In the genomic region with DNA sequence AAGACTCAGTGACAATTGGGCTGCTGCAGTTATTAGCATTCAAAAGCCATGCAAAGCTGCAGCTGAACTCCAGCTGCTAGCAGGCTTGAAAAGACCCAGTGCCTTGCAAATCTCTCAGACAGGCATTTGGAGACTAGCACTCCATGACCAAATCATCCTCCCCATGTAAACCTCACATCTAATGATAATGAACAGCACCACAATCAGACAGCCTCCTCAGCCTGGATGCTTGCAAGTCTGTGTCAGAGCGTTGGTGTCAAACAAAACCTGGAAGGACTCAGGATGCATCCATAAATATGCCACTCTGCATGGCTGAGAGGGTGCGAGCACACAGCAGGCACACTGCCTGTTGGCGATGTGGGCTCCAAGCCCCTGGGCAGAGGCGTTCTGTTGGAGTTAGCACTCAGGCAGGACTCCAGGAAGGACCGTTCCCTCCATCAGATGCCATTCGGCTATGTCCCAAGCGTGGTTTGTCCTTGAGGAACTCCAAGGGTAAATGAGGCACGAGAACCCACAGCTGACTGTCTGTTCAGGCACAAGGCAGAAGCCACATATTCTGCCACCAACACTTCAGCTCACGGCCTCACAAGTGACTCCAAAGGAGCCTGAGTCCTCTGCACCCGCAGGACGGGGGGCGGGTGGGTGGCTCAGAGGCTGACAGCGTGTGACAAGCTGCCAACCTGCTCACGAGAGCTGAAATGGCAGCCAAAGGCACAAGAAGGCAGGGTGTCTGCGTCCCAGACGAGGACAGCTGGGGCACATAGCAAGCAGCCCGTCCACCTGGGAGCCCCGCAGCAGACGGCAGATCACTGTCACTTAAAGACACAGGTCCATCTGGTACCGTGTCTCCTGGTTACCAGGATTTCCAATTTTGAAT, we compare ENCODE assay signal across 16 cellular contexts.
A peak's percentile ranks its signal among the peaks of the same experiment; 100 is the strongest.
DNase-seq lines count a peak whose midpoint lies in the region; ATAC-seq and TF ChIP-seq lines count a peak whose summit lies in the region.
"Had no signal": no experiment of that assay in that cellular context is flagged by ENCODE, and none has a peak within 500 bp of the region (broad histone marks: within the 10 kb centered on the region; RNA-seq: fewer than 3 reads in every experiment).

No MANE protein-coding gene starts in this region.

- no peaks in the 10 kb centered on the region for H3K4me1 ChIP-seq in foreskin keratinocyte
- H3K4me1 ChIP-seq: colonic mucosa, parathyroid adenoma, Peyer's patch had no signal

- intact Hi-C loops in left ventricle myocardium superior (cut with micrococcal nuclease): no loop called here

- peak overlapping the region; percentile 73 for H3K27ac ChIP-seq in angular gyrus (ENCODE audit: low read depth, low read length)
- no peak overlapping the region for H3K27ac ChIP-seq in foreskin keratinocyte
- H3K27ac ChIP-seq: colonic mucosa, parathyroid adenoma, Peyer's patch, SK-N-MC had no signal

- ATAC-seq in left ventricle myocardium superior (peak; percentile 93), foreskin keratinocyte (no peak), GM21526 (IDR thresholded peaks at IDR 0.05; ENCODE audit: low FRiP score, unreplicated experiment) (no peak), GM21786 (IDR thresholded peaks at IDR 0.05; ENCODE audit: unreplicated experiment) (no peak)

- no peak for TF ChIP-seq CTCF in foreskin keratinocyte (conservative IDR thresholded peaks at IDR 0.05)

- H3K27me3 ChIP-seq in foreskin keratinocyte: no peaks in the 10 kb centered on the region
- H3K27me3 ChIP-seq: BE2C, colonic mucosa, MG63, Peyer's patch had no signal

- DNase-seq in NCI-H345 (lab: John Stamatoyannopoulos, UW) (peak; percentile 14), NCI-H345 treated with DMSO at 0.1 percent for 48 hours (lab: John Stamatoyannopoulos, UW; ENCODE audit: unreplicated experiment) (no peak), left ventricle myocardium superior (peak; percentile 48), occipital lobe (lab: John Stamatoyannopoulos, UW) (peak; percentile 71), foreskin keratinocyte (no peak)
- DNase-seq: BE2C; colonic mucosa; COR-L47; MG63; NK-92 treated with Interleukin-12 subunit alpha and Interleukin-12 subunit beta, amount 100 ng/mL, for 24 hours; Peyer's patch had no signal

Comparison
In these comparisons a context has a peak if more than half of its experiments do, and no peak if none do; other contexts are left out.
1. DNase-seq: peak in NCI-H345 (single experiment), left ventricle myocardium superior (single experiment) and occipital lobe (single experiment); none in NCI-H345 treated with DMSO at 0.1 percent for 48 hours (single experiment) and foreskin keratinocyte (0 of 2).